34 cellular contexts compared by ENCODE assay signal in the genomic region with DNA sequence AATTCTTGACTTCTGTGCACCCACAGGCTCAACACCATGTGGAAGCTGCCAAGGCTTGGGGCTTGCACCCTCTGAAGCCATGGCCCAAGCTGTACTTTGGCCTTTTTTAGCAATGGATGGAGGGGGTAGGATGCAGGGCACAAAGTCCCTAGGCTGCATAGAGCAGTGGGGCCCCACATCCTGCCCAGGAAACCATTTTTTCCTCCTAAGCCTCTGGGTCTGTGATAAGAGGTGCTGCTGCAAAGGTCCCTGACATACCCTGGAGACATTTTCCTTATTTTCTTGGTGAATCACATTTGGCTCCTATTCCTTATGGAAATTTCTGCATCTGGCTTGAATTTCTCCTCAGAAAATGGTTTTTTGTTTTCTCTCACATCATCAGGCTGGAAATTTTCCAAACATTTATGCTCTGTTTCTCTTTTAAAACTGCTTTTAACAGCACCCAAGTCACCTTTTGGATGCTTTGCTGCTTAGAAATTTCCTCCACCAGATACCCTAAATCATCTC.
"Had no signal": no experiment of that assay in that cellular context is flagged by ENCODE, and none has a peak within 500 bp of the region (broad histone marks: within the 10 kb centered on the region; RNA-seq: fewer than 3 reads in every experiment).

No MANE protein-coding gene starts in this region.

- H3K27ac ChIP-seq: adrenal gland, body of pancreas, esophagus muscularis mucosa, foreskin keratinocyte, gastroesophageal sphincter, heart right ventricle, hepatocyte, WERI-Rb-1 had no signal

- DNase-seq: activated B cell treated with CpG ODN at 0.5 μM for 24 hours; activated CD4-positive, alpha-beta T cell treated with anti-CD3 and anti-CD28 coated beads for 48 hours; activated CD4-positive, alpha-beta T cell treated with anti-CD3 and anti-CD28 coated beads, Interleukin-2, amount 50 U/mL, for 1 hour; activated CD4-positive, alpha-beta T cell treated with anti-CD3 and anti-CD28 coated beads, Interleukin-2, amount 50 U/mL, for 48 hours; activated CD8-positive, alpha-beta memory T cell treated with anti-CD3 and anti-CD28 coated beads, Interleukin-2, amount 10 ng/mL, durations not matched to agents 7 days and 5 days; activated CD8-positive, alpha-beta memory T cell treated with anti-CD3 and anti-CD28 coated beads, Interleukin-2, amount 50 U/mL, for 4 hours; activated CD8-positive, alpha-beta T cell treated with anti-CD3 and anti-CD28 coated beads, Interleukin-2, amount 10 ng/mL, durations not matched to agents 7 days and 5 days; activated effector memory CD4-positive, alpha-beta T cell treated with anti-CD3 and anti-CD28 coated beads, Interleukin-2, amount 50 U/mL, for 16 hours; activated naive CD4-positive, alpha-beta T cell treated with anti-CD3 and anti-CD28 coated beads for 36 hours; activated naive CD8-positive, alpha-beta T cell treated with anti-CD3 and anti-CD28 coated beads for 36 hours; activated naive CD8-positive, alpha-beta T cell treated with anti-CD3 and anti-CD28 coated beads, Interleukin-2, amount 50 U/mL, for 24 hours; activated T-cell treated with anti-CD3 and anti-CD28 coated beads, Interleukin-2, amount 50 U/mL, for 1 hour; activated T-cell treated with anti-CD3 and anti-CD28 coated beads, Interleukin-2, amount 50 U/mL, for 48 hours; adrenal gland; amygdala; aorta; body of pancreas; caudate nucleus; cortex of kidney; dermis blood vessel endothelial cell; effector CD4-positive, alpha-beta T cell; effector memory CD8-positive, alpha-beta T cell; erythroblast; foreskin keratinocyte; heart right ventricle; T-helper 2 cell; WERI-Rb-1 had no signal

- ATAC-seq: activated CD4-positive, CD25-positive, alpha-beta regulatory T cell treated with anti-CD3 and anti-CD28 coated beads, Interleukin-2, amount 50 U/mL, for 24 hours; activated CD8-positive, alpha-beta memory T cell treated with anti-CD3 and anti-CD28 coated beads, Interleukin-2, amount 10 ng/mL, durations not matched to agents 7 days and 5 days; activated CD8-positive, alpha-beta T cell treated with anti-CD3 and anti-CD28 coated beads, Interleukin-2, amount 10 ng/mL, durations not matched to agents 7 days and 5 days; activated naive CD8-positive, alpha-beta T cell treated with anti-CD3 and anti-CD28 coated beads, Interleukin-2, amount 50 U/mL, for 24 hours; body of pancreas; effector memory CD8-positive, alpha-beta T cell; foreskin keratinocyte; gastroesophageal sphincter; heart right ventricle had no signal

- H3K4me2 ChIP-seq: hepatocyte had no signal

- H2AFZ ChIP-seq: hepatocyte had no signal

- H3K4me1 Mint-ChIP-seq: activated B cell treated with CpG ODN at 0.5 μM for 24 hours; activated CD8-positive, alpha-beta memory T cell treated with anti-CD3 and anti-CD28 coated beads, Interleukin-2, amount 10 ng/mL, durations not matched to agents 7 days and 5 days; activated naive CD4-positive, alpha-beta T cell treated with anti-CD3 and anti-CD28 coated beads, Interleukin-2, amount 50 U/mL, for 24 hours; activated naive CD8-positive, alpha-beta T cell treated with anti-CD3 and anti-CD28 coated beads for 36 hours; activated naive CD8-positive, alpha-beta T cell treated with anti-CD3 and anti-CD28 coated beads, Interleukin-2, amount 50 U/mL, for 24 hours had no signal

- H3K9me3 ChIP-seq: adrenal gland, esophagus muscularis mucosa, gastroesophageal sphincter had no signal

- H3K79me2 ChIP-seq: hepatocyte had no signal

- H3K4me3 Mint-ChIP-seq: activated B cell treated with CpG ODN at 0.5 μM for 24 hours; activated CD8-positive, alpha-beta memory T cell treated with anti-CD3 and anti-CD28 coated beads, Interleukin-2, amount 10 ng/mL, durations not matched to agents 7 days and 5 days; activated CD8-positive, alpha-beta T cell treated with anti-CD3 and anti-CD28 coated beads, Interleukin-2, amount 10 ng/mL, durations not matched to agents 7 days and 5 days; activated naive CD4-positive, alpha-beta T cell treated with anti-CD3 and anti-CD28 coated beads for 36 hours; activated naive CD4-positive, alpha-beta T cell treated with anti-CD3 and anti-CD28 coated beads, Interleukin-2, amount 50 U/mL, for 24 hours; activated naive CD8-positive, alpha-beta T cell treated with anti-CD3 and anti-CD28 coated beads for 36 hours; activated naive CD8-positive, alpha-beta T cell treated with anti-CD3 and anti-CD28 coated beads, Interleukin-2, amount 50 U/mL, for 24 hours; activated T-helper 1 cell treated with anti-CD3 and anti-CD28 coated beads, Interleukin-12 subunit alpha, Interleukin-12 subunit beta, Interleukin-2, Interleukin-4 antibody, amounts not matched to agents 30 ng/mL and 10 ng/mL and 1 ng/mL, durations not matched to agents 14 hours and 24 hours and 36 hours; effector memory CD8-positive, alpha-beta T cell had no signal

- H3K36me3 ChIP-seq: adrenal gland, esophagus muscularis mucosa, gastroesophageal sphincter, heart right ventricle, WERI-Rb-1 had no signal

- H3K4me1 ChIP-seq: adrenal gland, body of pancreas, esophagus muscularis mucosa, gastroesophageal sphincter, heart right ventricle had no signal

- H3K4me3 ChIP-seq: adrenal gland, body of pancreas, esophagus muscularis mucosa, gastroesophageal sphincter, heart right ventricle, hepatocyte had no signal

- H3K36me3 Mint-ChIP-seq: activated CD8-positive, alpha-beta memory T cell treated with anti-CD3 and anti-CD28 coated beads, Interleukin-2, amount 10 ng/mL, durations not matched to agents 7 days and 5 days; activated naive CD4-positive, alpha-beta T cell treated with anti-CD3 and anti-CD28 coated beads, Interleukin-2, amount 50 U/mL, for 24 hours; activated naive CD8-positive, alpha-beta T cell treated with anti-CD3 and anti-CD28 coated beads for 36 hours had no signal

- H3K27me3 Mint-ChIP-seq: activated B cell treated with CpG ODN at 0.5 μM for 24 hours; activated CD8-positive, alpha-beta memory T cell treated with anti-CD3 and anti-CD28 coated beads, Interleukin-2, amount 10 ng/mL, durations not matched to agents 7 days and 5 days; activated naive CD4-positive, alpha-beta T cell treated with anti-CD3 and anti-CD28 coated beads, Interleukin-2, amount 50 U/mL, for 24 hours; activated naive CD8-positive, alpha-beta T cell treated with anti-CD3 and anti-CD28 coated beads for 36 hours; activated naive CD8-positive, alpha-beta T cell treated with anti-CD3 and anti-CD28 coated beads, Interleukin-2, amount 50 U/mL, for 24 hours; effector memory CD8-positive, alpha-beta T cell had no signal

- H3K27me3 ChIP-seq: adrenal gland, body of pancreas, esophagus muscularis mucosa, foreskin keratinocyte, gastroesophageal sphincter, heart right ventricle, hepatocyte had no signal

- H3K27ac Mint-ChIP-seq: activated B cell treated with CpG ODN at 0.5 μM for 24 hours; activated CD8-positive, alpha-beta memory T cell treated with anti-CD3 and anti-CD28 coated beads, Interleukin-2, amount 10 ng/mL, durations not matched to agents 7 days and 5 days; activated CD8-positive, alpha-beta T cell treated with anti-CD3 and anti-CD28 coated beads, Interleukin-2, amount 10 ng/mL, durations not matched to agents 7 days and 5 days; activated naive CD4-positive, alpha-beta T cell treated with anti-CD3 and anti-CD28 coated beads for 36 hours; activated naive CD4-positive, alpha-beta T cell treated with anti-CD3 and anti-CD28 coated beads, Interleukin-2, amount 50 U/mL, for 24 hours; activated naive CD8-positive, alpha-beta T cell treated with anti-CD3 and anti-CD28 coated beads for 36 hours; activated naive CD8-positive, alpha-beta T cell treated with anti-CD3 and anti-CD28 coated beads, Interleukin-2, amount 50 U/mL, for 24 hours; activated T-helper 1 cell treated with anti-CD3 and anti-CD28 coated beads, Interleukin-12 subunit alpha, Interleukin-12 subunit beta, Interleukin-2, Interleukin-4 antibody, amounts not matched to agents 30 ng/mL and 10 ng/mL and 1 ng/mL, durations not matched to agents 14 hours and 24 hours and 36 hours; activated T-helper 2 cell treated with anti-CD3 and anti-CD28 coated beads, Interferon-gamma antibody, Interleukin-2, Interleukin-4, amounts not matched to agents 10 μg/mL and 5 μg/mL and 100 μg/mL, durations not matched to agents 14 hours and 24 hours and 36 hours; effector memory CD8-positive, alpha-beta T cell had no signal
